1 cellular context compared by ENCODE assay signal in the genomic region with DNA sequence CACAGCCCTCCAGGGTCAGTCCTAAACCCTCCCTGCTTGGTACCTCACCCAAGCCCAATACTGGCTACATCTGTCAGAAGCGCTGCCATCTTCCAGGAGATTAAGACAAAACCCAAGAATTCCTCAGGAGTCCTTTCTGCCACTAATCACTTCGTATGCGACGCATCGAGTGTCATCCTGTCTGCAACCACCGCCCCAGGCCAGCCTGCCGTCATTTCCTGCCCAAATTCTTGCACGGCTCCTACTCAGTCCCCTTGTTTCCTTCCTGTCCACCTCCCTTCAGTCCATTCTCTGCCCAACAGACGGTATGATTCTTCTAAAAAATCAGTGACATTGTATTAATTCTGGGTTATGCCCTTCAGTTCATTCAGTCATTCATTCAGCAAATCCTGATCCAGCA.
TF ChIP-seq lines count a peak whose summit lies in the region.

No MANE protein-coding gene starts in this region.

TF ChIP-seq in liver, 16 proteins besides CTCF, POLR2A, EP300 and RAD21 (continued from another document):
- TF ChIP-seq GABPA (IDR thresholded peaks at IDR 0.05 in 1 of 2, conservative IDR thresholded peaks at IDR 0.05 in 1 of 2): no peak
